ENCODE assay signal across 15 cellular contexts in genomic region chr15:59166601-59167265, GRCh38. TPM values are rescaled to one million over a fixed set of nuclear protein-coding genes. Genes with fewer than 3 reads are reported as not detected.
DNase-seq lines count a peak whose midpoint lies in the region; ATAC-seq and TF ChIP-seq lines count a peak whose summit lies in the region.
"Had no signal": no experiment of that assay in that cellular context is flagged by ENCODE, and none has a peak within 500 bp of the region (broad histone marks: within the 10 kb centered on the region; RNA-seq: fewer than 3 reads in every experiment).

No MANE protein-coding gene starts in this region.

- CTCF ChIA-PET in MCF 10A (lab: Yijun Ruan, JAX) = interaction anchor here (0.6 to 2.3 kb wide), 4 partner anchors 8 to 80 kb away, joined by 3 to 11 read pairs (median 4); no protein-coding TSS in a partner anchor
- CTCF ChIA-PET in SK-N-SH (lab: Yijun Ruan, JAX) = interaction anchor here (1.3 to 1.9 kb wide), 3 partner anchors 8 to 334 kb away, joined by 6 to 9 read pairs (median 6); no protein-coding TSS in a partner anchor

- H4K20me1 ChIP-seq in SK-N-SH (ENCODE audit: insufficient read depth) = no peaks in the 10 kb centered on the region

- no peak overlapping the region for H3K4me2 ChIP-seq in SK-N-SH

- no peaks in the 10 kb centered on the region for H3K27me3 Mint-ChIP-seq in MCF 10A (ENCODE audit: insufficient read depth, unreplicated experiment)

- DNase-seq in MCF 10A (ENCODE audit: unreplicated experiment) (no peak), lower lobe of right lung (no peak), brain microvascular endothelial cell (no peak), SK-N-SH (no peak)
- DNase-seq in stimulated activated effector memory CD8-positive, alpha-beta T cell treated with anti-CD3 and anti-CD28 coated beads, Interleukin-12 subunit alpha, Interleukin-12 subunit beta, amount 100 ng/mL, for 72 hours (ENCODE audit: low spot score in 2 of 2) = no peak
- DNase-seq: activated T-cell treated with anti-CD3 and anti-CD28 coated beads for 4 hours; cortex of kidney; gastrocnemius medialis; Kasumi-1; NCI-H2107; stimulated activated CD4-positive, alpha-beta T cell treated with anti-CD3 and anti-CD28 coated beads, Interleukin-15, amount 100 ng/mL, for 24 hours had no signal

- H3K4me3 ChIP-seq in HUES64 (ENCODE audit: low read length) (no peak overlapping the region), lower lobe of right lung (no peak overlapping the region), brain microvascular endothelial cell (ENCODE audit: low read depth, low read length) (no peak overlapping the region), SK-N-SH (ENCODE audit: low read depth in 2 of 2, low read length in 1 of 2) (no peak overlapping the region)
- H3K4me3 ChIP-seq: gastrocnemius medialis had no signal

- ATAC-seq in lower lobe of right lung (peak; percentile 58 to 67), GM19324 (IDR thresholded peaks at IDR 0.05; ENCODE audit: low FRiP score, unreplicated experiment) (no peak)
- no peak for ATAC-seq in stimulated activated effector memory CD8-positive, alpha-beta T cell treated with anti-CD3 and anti-CD28 coated beads, Interleukin-12 subunit alpha, Interleukin-12 subunit beta, amount 100 ng/mL, for 72 hours
- ATAC-seq: gastrocnemius medialis had no signal

- H3K27me3 ChIP-seq in HUES64 (ENCODE audit: insufficient read depth, low read length) (no peaks in the 10 kb centered on the region), lower lobe of right lung (ENCODE audit: low read depth) (no peaks in the 10 kb centered on the region), brain microvascular endothelial cell (replicated peaks) (no peaks in the 10 kb centered on the region), SK-N-SH (ENCODE audit: insufficient read depth) (no peaks in the 10 kb centered on the region)
- H3K27me3 ChIP-seq: gastrocnemius medialis had no signal

- WGBS in HUES64 = 86% methylated on average over 11 of the region's 11 CpGs
- WGBS in SK-N-SH (ENCODE audit: low lambda C conversion rate) = 86% methylated on average over 10 of the region's 11 CpGs

- intact Hi-C loops in MCF 10A (cut with micrococcal nuclease) = no loop called here
- intact Hi-C loops in lower lobe of right lung (cut with DNase I) = no loop called here

- no TSS peak for BruUV-seq in MCF 10A (replicated peaks; lab: Mats Ljungman, UMichigan)

- H3K27ac ChIP-seq in C4-2B (0 out of 2 replicates have a peak overlapping the region, but pooled peaks have one; percentile 10), HUES64 (ENCODE audit: low read depth, low read length) (peak overlapping the region; percentile 39; the same call in 1 of the 2 replicates), lower lobe of right lung (peak overlapping the region; percentile 15), brain microvascular endothelial cell (no peak overlapping the region), SK-N-SH (ENCODE audit: low read depth in 2 of 2, low read length in 1 of 2) (no peak overlapping the region)
- H3K27ac ChIP-seq: gastrocnemius medialis had no signal

- no peak for TF ChIP-seq CTCF in C4-2B (conservative IDR thresholded peaks at IDR 0.05)
- TF ChIP-seq CTCF in MCF 10A (IDR thresholded peaks at IDR 0.05; ENCODE audit: unreplicated experiment) = no peak
- TF ChIP-seq CTCF in lower lobe of right lung (IDR thresholded peaks at IDR 0.05) = no peak
- no peak for TF ChIP-seq CTCF in brain microvascular endothelial cell (IDR thresholded peaks at IDR 0.05; ENCODE audit: low read depth, low read length, missing control alignments)
- no peak for TF ChIP-seq CTCF in SK-N-SH (IDR thresholded peaks at IDR 0.05)

- H3K79me2 ChIP-seq in SK-N-SH (ENCODE audit: insufficient read depth) = no peaks in the 10 kb centered on the region

- peaks cover 16% of the 10 kb centered on the region for H3K36me3 Mint-ChIP-seq in MCF 10A (ENCODE audit: insufficient read depth, unreplicated experiment)
- H3K36me3 Mint-ChIP-seq in stimulated activated effector memory CD8-positive, alpha-beta T cell treated with anti-CD3 and anti-CD28 coated beads, Interleukin-12 subunit alpha, Interleukin-12 subunit beta, amount 100 ng/mL, for 72 hours = no peaks in the 10 kb centered on the region

- H3K9me2 ChIP-seq in SK-N-SH = no peaks in the 10 kb centered on the region

- peak overlapping the region; percentile 99 for H3K27ac Mint-ChIP-seq in MCF 10A (ENCODE audit: low read depth, unreplicated experiment)
- no peak overlapping the region for H3K27ac Mint-ChIP-seq in stimulated activated effector memory CD8-positive, alpha-beta T cell treated with anti-CD3 and anti-CD28 coated beads, Interleukin-12 subunit alpha, Interleukin-12 subunit beta, amount 100 ng/mL, for 72 hours

- H3K36me3 ChIP-seq in HUES64 (ENCODE audit: insufficient read depth, low read length) (peaks cover 57% of the 10 kb centered on the region), lower lobe of right lung (peaks cover 24% of the 10 kb centered on the region), brain microvascular endothelial cell (replicated peaks) (peaks cover 27% of the 10 kb centered on the region), SK-N-SH (replicated peaks in 1 of 2; ENCODE audit: control insufficient read depth in 1 of 2, insufficient read depth in 2 of 2, low read length in 1 of 2) (peaks cover 0 to 3% of the 10 kb centered on the region in 2 experiments)

- in situ Hi-C loops in brain microvascular endothelial cell (cut with HindIII; ENCODE audit: low pct_ligation_motif_present, low sequenced_read_pairs) = no loop called here

- no peak for TF ChIP-seq RAD21 in SK-N-SH (IDR thresholded peaks at IDR 0.05; ENCODE audit: low read length)

- H3F3A ChIP-seq in SK-N-SH (replicated peaks; ENCODE audit: insufficient read depth) = peaks cover 30% of the 10 kb centered on the region

- H3K4me3 Mint-ChIP-seq in MCF 10A (ENCODE audit: unreplicated experiment) = peak overlapping the region; percentile 43
- no peak overlapping the region for H3K4me3 Mint-ChIP-seq in stimulated activated effector memory CD8-positive, alpha-beta T cell treated with anti-CD3 and anti-CD28 coated beads, Interleukin-12 subunit alpha, Interleukin-12 subunit beta, amount 100 ng/mL, for 72 hours

- H3K4me1 ChIP-seq in HUES64 (ENCODE audit: insufficient read depth, low read length) = no peaks in the 10 kb centered on the region
- peaks cover 12% of the 10 kb centered on the region for H3K4me1 ChIP-seq in lower lobe of right lung
- H3K4me1 ChIP-seq in SK-N-SH (ENCODE audit: control insufficient read depth in 1 of 2, insufficient read depth in 2 of 2, low read depth in 1 of 2, low read length in 1 of 2) = peaks cover 17 to 36% of the 10 kb centered on the region in 2 experiments; a peak in 3 of 4 replicates
- H3K4me1 ChIP-seq: gastrocnemius medialis had no signal

- no peak overlapping the region for H2AFZ ChIP-seq in SK-N-SH (ENCODE audit: low read depth)

- TF ChIP-seq EP300 in SK-N-SH (IDR thresholded peaks at IDR 0.05; ENCODE audit: borderline replicate concordance in 1 of 2, low read depth in 1 of 2, low read length in 1 of 2) = no peak

- peaks cover 51% of the 10 kb centered on the region for H3K4me1 Mint-ChIP-seq in MCF 10A (ENCODE audit: insufficient read depth, unreplicated experiment)
- H3K4me1 Mint-ChIP-seq in stimulated activated effector memory CD8-positive, alpha-beta T cell treated with anti-CD3 and anti-CD28 coated beads, Interleukin-12 subunit alpha, Interleukin-12 subunit beta, amount 100 ng/mL, for 72 hours = peaks cover 8% of the 10 kb centered on the region

- H3K9me3 Mint-ChIP-seq in MCF 10A (ENCODE audit: unreplicated experiment) = no peaks in the 10 kb centered on the region
- no peaks in the 10 kb centered on the region for H3K9me3 Mint-ChIP-seq in stimulated activated effector memory CD8-positive, alpha-beta T cell treated with anti-CD3 and anti-CD28 coated beads, Interleukin-12 subunit alpha, Interleukin-12 subunit beta, amount 100 ng/mL, for 72 hours

- POLR2A ChIA-PET in MCF 10A (lab: Yijun Ruan, JAX) = interaction anchor here (0.6 to 7.1 kb wide), 22 partner anchors 8 to 1133 kb away, joined by 3 to 76 read pairs (median 4); partner anchors contain the start of genes GTF2A2 and MYO1E
- POLR2A ChIA-PET in SK-N-SH (lab: Yijun Ruan, JAX) = no interaction called here

- H3K9me3 ChIP-seq in HUES64 (ENCODE audit: insufficient read depth, low read depth, low read length) = no peaks in the 10 kb centered on the region
- no peaks in the 10 kb centered on the region for H3K9me3 ChIP-seq in lower lobe of right lung
- H3K9me3 ChIP-seq in SK-N-SH = no peaks in the 10 kb centered on the region
- H3K9me3 ChIP-seq: gastrocnemius medialis had no signal

- H3K9ac ChIP-seq in HUES64 (ENCODE audit: low read depth, low read length) = no peak overlapping the region
- H3K9ac ChIP-seq in SK-N-SH = no peak overlapping the region

TF ChIP-seq in SK-N-SH, 30 proteins besides CTCF, POLR2A, EP300 and RAD21 (continues in another document):
- TF ChIP-seq NFIC (IDR thresholded peaks at IDR 0.05; ENCODE audit: borderline replicate concordance) (no peak), IRF3 (IDR thresholded peaks at IDR 0.05; ENCODE audit: low read depth, low read length) (no peak), YY1 (IDR thresholded peaks at IDR 0.05; ENCODE audit: low read depth) (no peak), RCOR1 (IDR thresholded peaks at IDR 0.05; ENCODE audit: low read length) (no peak), MAX (IDR thresholded peaks at IDR 0.05; ENCODE audit: low read depth) (no peak), ELF1 (IDR thresholded peaks at IDR 0.05) (no peak), GABPA (IDR thresholded peaks at IDR 0.05; ENCODE audit: low read depth) (no peak)

RNA-seq across cellular contexts. Expression of gene LDHAL6B, which starts 39.9 kb away (rescaled TPM):
- not detected for polyA plus RNA-seq in HUES64 (2013, experiment 1 of 2)
- polyA plus RNA-seq in HUES64 (2013, experiment 2 of 2) = not detected
- total RNA-seq in MCF 10A (2022) (not detected in 2 replicates), lower lobe of right lung (not detected)
- polyA plus RNA-seq in SK-N-SH (2012; rRNA removed) = not detected in 2 replicates
- polyA plus RNA-seq in SK-N-SH (2012; cell fraction: cytosol; rRNA removed) = not detected in 2 replicates
- not detected in 2 replicates for polyA plus RNA-seq in SK-N-SH (2012; cell fraction: nucleus; rRNA removed)
- total RNA-seq: gastrocnemius medialis, posterior vena cava had no signal

Comparison
In these comparisons a context has a peak if more than half of its experiments do, and no peak if none do; other contexts are left out.
1. H3K27ac ChIP-seq: peak in C4-2B (single experiment), HUES64 (single experiment) and lower lobe of right lung (single experiment); none in brain microvascular endothelial cell (single experiment) and SK-N-SH (0 of 2).
2. ATAC-seq: peak in lower lobe of right lung (2 of 2); none in GM19324 (single experiment) and stimulated activated effector memory CD8-positive, alpha-beta T cell treated with anti-CD3 and anti-CD28 coated beads, Interleukin-12 subunit alpha, Interleukin-12 subunit beta, amount 100 ng/mL, for 72 hours (single experiment).